1 cellular context compared by ENCODE assay signal in genomic region chr5:14869286-14870164, GRCh38.
TF ChIP-seq lines count a peak whose summit lies in the region.

No MANE protein-coding gene starts in this region.

TF ChIP-seq in WTC11, 78 proteins besides CTCF, POLR2A, EP300 and RAD21 (continued from another document):
- TF ChIP-seq MAX (CRISPR knock-in tag; IDR thresholded peaks at IDR 0.05) (no peak), AR (CRISPR knock-in tag; IDR thresholded peaks at IDR 0.05) (no peak), ZNF416 (CRISPR knock-in tag; IDR thresholded peaks at IDR 0.05) (no peak), ZNF671 (CRISPR knock-in tag; IDR thresholded peaks at IDR 0.05) (no peak), ZNF219 (CRISPR knock-in tag; IDR thresholded peaks at IDR 0.05; ENCODE audit: borderline replicate concordance) (no peak), NR3C1 (CRISPR knock-in tag; conservative IDR thresholded peaks at IDR 0.05; ENCODE audit: low read depth) (no peak), SOX15 (CRISPR knock-in tag; IDR thresholded peaks at IDR 0.05) (no peak), TEAD1 (CRISPR knock-in tag; IDR thresholded peaks at IDR 0.05) (no peak)
- TF ChIP-seq, protein P1, sequence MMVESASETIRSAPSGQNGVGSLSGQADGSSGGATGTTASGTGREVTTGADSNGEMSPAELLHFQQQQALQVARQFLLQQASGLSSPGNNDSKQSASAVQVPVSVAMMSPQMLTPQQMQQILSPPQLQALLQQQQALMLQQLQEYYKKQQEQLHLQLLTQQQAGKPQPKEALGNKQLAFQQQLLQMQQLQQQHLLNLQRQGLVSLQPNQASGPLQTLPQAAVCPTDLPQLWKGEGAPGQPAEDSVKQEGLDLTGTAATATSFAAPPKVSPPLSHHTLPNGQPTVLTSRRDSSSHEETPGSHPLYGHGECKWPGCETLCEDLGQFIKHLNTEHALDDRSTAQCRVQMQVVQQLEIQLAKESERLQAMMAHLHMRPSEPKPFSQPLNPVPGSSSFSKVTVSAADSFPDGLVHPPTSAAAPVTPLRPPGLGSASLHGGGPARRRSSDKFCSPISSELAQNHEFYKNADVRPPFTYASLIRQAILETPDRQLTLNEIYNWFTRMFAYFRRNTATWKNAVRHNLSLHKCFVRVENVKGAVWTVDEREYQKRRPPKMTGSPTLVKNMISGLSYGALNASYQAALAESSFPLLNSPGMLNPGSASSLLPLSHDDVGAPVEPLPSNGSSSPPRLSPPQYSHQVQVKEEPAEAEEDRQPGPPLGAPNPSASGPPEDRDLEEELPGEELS (CRISPR knock-in tag; IDR thresholded peaks at IDR 0.05) = no peak
